8 cellular contexts compared by ENCODE assay signal in the genomic region with DNA sequence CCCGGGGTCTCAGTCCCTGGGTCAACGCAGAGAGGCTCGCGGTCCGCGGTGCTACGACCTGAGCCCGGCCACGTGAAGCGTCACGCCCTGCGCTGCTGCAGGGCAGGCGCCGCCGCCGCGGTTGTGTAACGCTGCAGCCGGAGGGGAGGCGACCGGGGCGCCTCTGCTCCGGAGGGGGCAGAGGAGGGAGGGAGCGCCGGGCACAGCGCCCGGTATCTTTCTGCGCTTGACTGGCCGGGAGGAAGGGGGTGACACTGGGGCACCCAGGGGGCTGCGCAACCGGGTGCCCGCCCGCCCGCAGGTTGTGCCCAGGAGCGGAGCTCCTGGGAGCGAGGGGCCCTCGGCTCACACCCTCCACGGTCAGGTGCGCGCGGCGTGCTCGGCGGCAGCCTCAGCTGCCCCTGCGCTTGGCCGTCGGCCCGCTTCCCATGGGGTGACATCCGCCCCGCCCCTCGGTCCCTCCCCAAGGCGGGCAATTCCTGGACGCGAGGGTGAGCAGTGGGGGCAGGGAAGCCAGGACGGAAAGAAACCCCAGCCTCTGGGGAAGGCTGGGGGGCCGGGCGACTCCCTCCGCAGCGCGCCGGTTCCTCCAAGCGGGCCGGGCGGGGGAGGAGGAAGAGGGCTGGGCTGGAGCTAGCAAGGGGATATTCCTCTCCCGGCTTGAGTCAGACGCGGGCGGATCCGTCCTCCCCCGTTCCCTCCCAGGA. TPM values are rescaled to one million over a fixed set of nuclear protein-coding genes. Genes with fewer than 3 reads are reported as not detected.
A peak's percentile ranks its signal among the peaks of the same experiment; 100 is the strongest.
DNase-seq lines count a peak whose midpoint lies in the region; ATAC-seq and TF ChIP-seq lines count a peak whose summit lies in the region.

No MANE protein-coding gene starts in this region.

- H3K4me2 ChIP-seq in fibroblast of lung (ENCODE audit: extremely low read depth, insufficient read depth, low read length) = peak overlapping the region; percentile 84

- no peaks in the 10 kb centered on the region for H3K9me3 ChIP-seq in fibroblast of lung (ENCODE audit: control insufficient read depth, insufficient read depth, low read depth, low read length)

- peak overlapping the region; percentile 100 for H3K27ac Mint-ChIP-seq in activated T-helper 17 cell treated with anti-CD3 and anti-CD28 coated beads, Interleukin-2, amount 50 U/mL, for 72 hours
- H3K27ac Mint-ChIP-seq in naive thymus-derived CD8-positive, alpha-beta T cell = peak overlapping the region; percentile 84 to 100 (median 92)

- DNase-seq in D341Med (ENCODE audit: low spot score) = peak; percentile 88
- peak; percentile 88 for DNase-seq in GM20000 (ENCODE audit: low spot score)
- peak; percentile 84 for DNase-seq in HS-5 (ENCODE audit: low read depth)
- peak; percentile 42 for DNase-seq in OCI-M2 (lab: John Stamatoyannopoulos, UW; ENCODE audit: unreplicated experiment)
- DNase-seq in fibroblast of lung (ENCODE audit: low read depth in 2 of 2) = peak; percentile 96 to 100
- DNase-seq in naive thymus-derived CD8-positive, alpha-beta T cell = peak in 9 of 10 donors; percentile 33 to 73 (median 48)
- peak; percentile 96 for DNase-seq in stimulated activated naive CD4-positive, alpha-beta T cell treated with Interleukin-2 at 50 U/mL for 16 hours (lab: John Stamatoyannopoulos, UW)

- peak; percentile 57 for ATAC-seq in activated T-helper 17 cell treated with anti-CD3 and anti-CD28 coated beads, Interleukin-2, amount 50 U/mL, for 72 hours (replicated peaks)
- ATAC-seq in naive thymus-derived CD8-positive, alpha-beta T cell = peak; percentile 50 to 60

- peaks cover 5% of the 10 kb centered on the region for H3K36me3 ChIP-seq in fibroblast of lung (ENCODE audit: control insufficient read depth, insufficient read depth, low read length)

- no peaks in the 10 kb centered on the region for H3K27me3 ChIP-seq in fibroblast of lung (ENCODE audit: control insufficient read depth, insufficient read depth, low read length)

- H3K4me1 ChIP-seq in fibroblast of lung (ENCODE audit: control insufficient read depth, extremely low read depth, insufficient read depth, low read length) = peaks cover 13% of the 10 kb centered on the region

- no peak overlapping the region for H2AFZ ChIP-seq in fibroblast of lung (ENCODE audit: low read length)

- POLR2A ChIA-PET in naive thymus-derived CD8-positive, alpha-beta T cell (lab: Charles Lee) = interaction anchor here (0.5 to 1.7 kb wide), 11 partner anchors 9 to 157 kb away, joined by 3 to 6 read pairs (median 4); no protein-coding TSS in a partner anchor

- peaks cover 20% of the 10 kb centered on the region for H3K4me1 Mint-ChIP-seq in activated T-helper 17 cell treated with anti-CD3 and anti-CD28 coated beads, Interleukin-2, amount 50 U/mL, for 72 hours
- peaks cover 18 to 62% (median 45%) of the 10 kb centered on the region in 4 donors for H3K4me1 Mint-ChIP-seq in naive thymus-derived CD8-positive, alpha-beta T cell

- no peak for TF ChIP-seq CTCF in GM20000 (IDR thresholded peaks at IDR 0.05; ENCODE audit: extremely low read depth, missing control alignments)
- no peak for TF ChIP-seq CTCF in fibroblast of lung (conservative IDR thresholded peaks at IDR 0.05 in 1 of 2, IDR thresholded peaks at IDR 0.05 in 1 of 2; ENCODE audit: low read depth in 1 of 2, low read length in 2 of 2)

- H3K9ac ChIP-seq in fibroblast of lung (ENCODE audit: insufficient read depth, low read length) = peak overlapping the region; percentile 87

- peak overlapping the region; percentile 86 for H3K27ac ChIP-seq in fibroblast of lung (ENCODE audit: insufficient read depth, low read length)

- peaks cover 32% of the 10 kb centered on the region for H3K79me2 ChIP-seq in fibroblast of lung (ENCODE audit: control insufficient read depth, insufficient read depth, low read length)

- H3K4me3 ChIP-seq in fibroblast of lung (replicated peaks in 1 of 4; ENCODE audit: control extremely low read depth in 1 of 4, insufficient read depth in 1 of 4, low read depth in 3 of 4, low read length in 4 of 4) = peak overlapping the region; percentile 19 to 70 (median 58)

- H3K36me3 Mint-ChIP-seq in activated T-helper 17 cell treated with anti-CD3 and anti-CD28 coated beads, Interleukin-2, amount 50 U/mL, for 72 hours (ENCODE audit: low read depth) = peaks cover 63% of the 10 kb centered on the region
- H3K36me3 Mint-ChIP-seq in naive thymus-derived CD8-positive, alpha-beta T cell = peaks cover 0 to 19% (median 2%) of the 10 kb centered on the region in 3 donors

- no peaks in the 10 kb centered on the region for H3K27me3 Mint-ChIP-seq in activated T-helper 17 cell treated with anti-CD3 and anti-CD28 coated beads, Interleukin-2, amount 50 U/mL, for 72 hours
- H3K27me3 Mint-ChIP-seq in naive thymus-derived CD8-positive, alpha-beta T cell = no peaks in the 10 kb centered on the region

- H4K20me1 ChIP-seq in fibroblast of lung (ENCODE audit: control insufficient read depth, extremely low read depth, insufficient read depth, low read length) = no peaks in the 10 kb centered on the region

- peak overlapping the region; percentile 89 for H3K4me3 Mint-ChIP-seq in activated T-helper 17 cell treated with anti-CD3 and anti-CD28 coated beads, Interleukin-2, amount 50 U/mL, for 72 hours
- peak overlapping the region; percentile 80 to 97 (median 92) for H3K4me3 Mint-ChIP-seq in naive thymus-derived CD8-positive, alpha-beta T cell

- H3K9me3 Mint-ChIP-seq in activated T-helper 17 cell treated with anti-CD3 and anti-CD28 coated beads, Interleukin-2, amount 50 U/mL, for 72 hours = no peaks in the 10 kb centered on the region
- no peaks in the 10 kb centered on the region for H3K9me3 Mint-ChIP-seq in naive thymus-derived CD8-positive, alpha-beta T cell

RNA-seq across cellular contexts. Expression of a gene that starts 0.8 kb away (rescaled TPM):
- 100 to 1,000 TPM; 217 to 527 TPM for total RNA-seq in activated T-helper 17 cell treated with anti-CD3 and anti-CD28 coated beads, Interleukin-2, amount 50 U/mL, for 72 hours
- total RNA-seq in fibroblast of lung = 12.8 and 16.7 TPM in 2 replicates
- 20.8 and 28.4 TPM in 2 replicates for polyA plus RNA-seq in fibroblast of lung
- polyA plus RNA-seq in fibroblast of lung (2012) = 20.9 and 37.6 TPM in 2 replicates
- polyA minus RNA-seq in fibroblast of lung (ENCODE audit: low replicate concordance) = 46.1 and 68.2 TPM in 2 replicates
- total RNA-seq in naive thymus-derived CD8-positive, alpha-beta T cell = 1 to 10 TPM; 4.5 to 5.1 TPM
- 1 to 10 TPM; 1.1 to 10.0 (median 1.8) TPM for polyA plus RNA-seq in naive thymus-derived CD8-positive, alpha-beta T cell

Comparison
In these comparisons a context has a peak if more than half of its experiments do, and no peak if none do; other contexts are left out.
1. Peak in every context shown above with its lines: DNase-seq, ATAC-seq, H3K4me3 ChIP-seq and H3K27ac ChIP-seq.
2. DNase-seq: peak in every context shown above with its lines; median percentile 98 in fibroblast of lung; 96 in stimulated activated naive CD4-positive, alpha-beta T cell treated with Interleukin-2 at 50 U/mL for 16 hours; 88 in D341Med; 88 in GM20000; 84 in HS-5; 48 in naive thymus-derived CD8-positive, alpha-beta T cell; 42 in OCI-M2.
3. RNA of a gene that starts 0.8 kb away (total RNA-seq): 217 to 527 TPM in activated T-helper 17 cell treated with anti-CD3 and anti-CD28 coated beads, Interleukin-2, amount 50 U/mL, for 72 hours; 12.8 to 16.7 TPM in fibroblast of lung and 4.5 to 5.1 TPM in naive thymus-derived CD8-positive, alpha-beta T cell; every median in the first group is over 10 times any median in the second.